9 cellular contexts compared by ENCODE assay signal in the genomic region with DNA sequence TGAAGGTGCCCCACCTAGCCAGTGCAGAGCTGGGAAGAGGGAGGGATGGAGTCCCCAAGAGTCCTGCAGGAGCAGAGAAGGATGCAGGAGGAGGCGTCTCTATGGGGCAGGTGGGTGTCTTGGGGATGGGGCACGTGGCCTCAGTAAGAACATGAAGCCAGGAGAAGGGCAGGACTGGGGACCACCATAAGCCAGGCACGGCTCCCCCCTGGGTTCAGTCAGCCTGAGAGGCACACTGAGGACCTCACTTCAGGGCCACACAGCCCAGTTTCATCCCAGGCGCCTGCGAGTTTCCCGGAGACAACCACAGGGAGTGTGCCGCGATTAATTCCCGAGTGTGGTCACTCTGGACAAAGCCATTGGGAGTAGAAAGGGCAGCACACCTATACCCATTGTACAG.
DNase-seq lines count a peak whose midpoint lies in the region; ATAC-seq and TF ChIP-seq lines count a peak whose summit lies in the region.
"Had no signal": no experiment of that assay in that cellular context is flagged by ENCODE, and none has a peak within 500 bp of the region (broad histone marks: within the 10 kb centered on the region; RNA-seq: fewer than 3 reads in every experiment).

No MANE protein-coding gene starts in this region.

- H3K9me3 ChIP-seq in breast epithelium (no peaks in the 10 kb centered on the region), lung (ENCODE audit: control insufficient read depth in 2 of 2, insufficient read depth in 1 of 2, low read length in 1 of 2) (peaks cover 0 to 2% of the 10 kb centered on the region in 2 donors), upper lobe of right lung (no peaks in the 10 kb centered on the region)

- POLR2A ChIA-PET in MCF 10A (lab: Yijun Ruan, JAX): no interaction called here

- no peaks in the 10 kb centered on the region for H3K36me3 Mint-ChIP-seq in MCF 10A (ENCODE audit: insufficient read depth, unreplicated experiment)
- no peaks in the 10 kb centered on the region for H3K36me3 Mint-ChIP-seq in activated naive CD8-positive, alpha-beta T cell treated with anti-CD3 and anti-CD28 coated beads for 36 hours

- WGBS in lung, 2 donors: 29 to 34% methylated on average over 9 of the region's 9 CpGs

- peak; percentile 19 for ATAC-seq in lung (ENCODE audit: insufficient read depth, low FRiP score)
- peak; percentile 3 for ATAC-seq in upper lobe of right lung

- H3K27me3 ChIP-seq in breast epithelium (peaks cover 0 to 7% of the 10 kb centered on the region in 2 donors), lung (ENCODE audit: control insufficient read depth, insufficient read depth) (no peaks in the 10 kb centered on the region), upper lobe of right lung (no peaks in the 10 kb centered on the region)

- no peak for TF ChIP-seq POLR2A in breast epithelium (IDR thresholded peaks at IDR 0.05)

- DNase-seq in breast epithelium (ENCODE audit: low spot score in 2 of 2) (peak in 1 of 2 donors; percentile 48), MCF 10A (ENCODE audit: unreplicated experiment) (no peak), lung (ENCODE audit: low spot score) (no peak), upper lobe of right lung (no peak), NCI-H1105 (lab: John Stamatoyannopoulos, UW) (no peak), DMS79 treated with DMSO at 0.1 percent for 48 hours (lab: John Stamatoyannopoulos, UW) (no peak), NCI-H1417 (lab: John Stamatoyannopoulos, UW) (no peak)
- no peak for DNase-seq in activated naive CD8-positive, alpha-beta T cell treated with anti-CD3 and anti-CD28 coated beads for 36 hours

- no peak overlapping the region for H3K4me3 Mint-ChIP-seq in MCF 10A (ENCODE audit: unreplicated experiment)
- H3K4me3 Mint-ChIP-seq in activated naive CD8-positive, alpha-beta T cell treated with anti-CD3 and anti-CD28 coated beads for 36 hours: peak overlapping the region; percentile 69

- TF ChIP-seq CTCF in breast epithelium (IDR thresholded peaks at IDR 0.05): no peak
- no peak for TF ChIP-seq CTCF in MCF 10A (IDR thresholded peaks at IDR 0.05; ENCODE audit: unreplicated experiment)
- TF ChIP-seq CTCF in lung (IDR thresholded peaks at IDR 0.05; ENCODE audit: control extremely low read depth, extremely low read depth): no peak
- TF ChIP-seq CTCF in upper lobe of right lung (IDR thresholded peaks at IDR 0.05): no peak

- intact Hi-C loops in breast epithelium (cut with DNase I; ENCODE audit: low total_unique reads) (no loop called here), MCF 10A (cut with micrococcal nuclease) (loop anchor here (5.0 to 10.0 kb wide), 3 partner anchors 199 to 1861 kb away; no protein-coding TSS in a partner anchor), upper lobe of right lung (cut with DNase I) (loop anchor here (10.0 kb wide), 1 partner anchor 1031 kb away; no protein-coding TSS in a partner anchor)

- H3K4me3 ChIP-seq in breast epithelium (peak overlapping the region; percentile 57 to 71 (median 63)), lung (no peak overlapping the region), upper lobe of right lung (peak overlapping the region; percentile 63)

- no TSS peak for BruUV-seq in MCF 10A (replicated peaks; lab: Mats Ljungman, UMichigan)

- H3K4me1 ChIP-seq in breast epithelium (no peaks in the 10 kb centered on the region), lung (ENCODE audit: control insufficient read depth in 2 of 2, insufficient read depth in 2 of 2, low read length in 2 of 2) (no peaks in the 10 kb centered on the region), upper lobe of right lung (peaks cover 5% of the 10 kb centered on the region)

- CTCF ChIA-PET in MCF 10A (lab: Yijun Ruan, JAX): interaction anchor here (0.6 to 6.9 kb wide), 9 partner anchors 9 to 1097 kb away, joined by 3 to 68 read pairs (median 3); no protein-coding TSS in a partner anchor

- H3K27ac ChIP-seq in breast epithelium (peak overlapping the region in 1 of 2 donors; percentile 33), lung (ENCODE audit: low read depth in 1 of 2, low read length in 1 of 2) (no peak overlapping the region), upper lobe of right lung (peak overlapping the region; percentile 73)
- H3K27ac ChIP-seq: C4-2B had no signal

- no peaks in the 10 kb centered on the region for H3K9me3 Mint-ChIP-seq in MCF 10A (ENCODE audit: unreplicated experiment)
- H3K9me3 Mint-ChIP-seq in activated naive CD8-positive, alpha-beta T cell treated with anti-CD3 and anti-CD28 coated beads for 36 hours: no peaks in the 10 kb centered on the region

- H3K4me1 Mint-ChIP-seq in MCF 10A (ENCODE audit: insufficient read depth, unreplicated experiment): peaks cover 6% of the 10 kb centered on the region
- H3K4me1 Mint-ChIP-seq in activated naive CD8-positive, alpha-beta T cell treated with anti-CD3 and anti-CD28 coated beads for 36 hours: peaks cover 9% of the 10 kb centered on the region

- H3K36me3 ChIP-seq in breast epithelium: no peaks in the 10 kb centered on the region
- H3K36me3 ChIP-seq in lung (ENCODE audit: control insufficient read depth in 2 of 2, insufficient read depth in 2 of 2, low read length in 2 of 2): no peaks in the 10 kb centered on the region
- no peaks in the 10 kb centered on the region for H3K36me3 ChIP-seq in upper lobe of right lung

- peaks cover 52% of the 10 kb centered on the region for H3K27me3 Mint-ChIP-seq in MCF 10A (ENCODE audit: insufficient read depth, unreplicated experiment)
- no peaks in the 10 kb centered on the region for H3K27me3 Mint-ChIP-seq in activated naive CD8-positive, alpha-beta T cell treated with anti-CD3 and anti-CD28 coated beads for 36 hours

- no peak overlapping the region for H3K27ac Mint-ChIP-seq in MCF 10A (ENCODE audit: low read depth, unreplicated experiment)
- H3K27ac Mint-ChIP-seq in activated naive CD8-positive, alpha-beta T cell treated with anti-CD3 and anti-CD28 coated beads for 36 hours: no peak overlapping the region
